In the genomic region with DNA sequence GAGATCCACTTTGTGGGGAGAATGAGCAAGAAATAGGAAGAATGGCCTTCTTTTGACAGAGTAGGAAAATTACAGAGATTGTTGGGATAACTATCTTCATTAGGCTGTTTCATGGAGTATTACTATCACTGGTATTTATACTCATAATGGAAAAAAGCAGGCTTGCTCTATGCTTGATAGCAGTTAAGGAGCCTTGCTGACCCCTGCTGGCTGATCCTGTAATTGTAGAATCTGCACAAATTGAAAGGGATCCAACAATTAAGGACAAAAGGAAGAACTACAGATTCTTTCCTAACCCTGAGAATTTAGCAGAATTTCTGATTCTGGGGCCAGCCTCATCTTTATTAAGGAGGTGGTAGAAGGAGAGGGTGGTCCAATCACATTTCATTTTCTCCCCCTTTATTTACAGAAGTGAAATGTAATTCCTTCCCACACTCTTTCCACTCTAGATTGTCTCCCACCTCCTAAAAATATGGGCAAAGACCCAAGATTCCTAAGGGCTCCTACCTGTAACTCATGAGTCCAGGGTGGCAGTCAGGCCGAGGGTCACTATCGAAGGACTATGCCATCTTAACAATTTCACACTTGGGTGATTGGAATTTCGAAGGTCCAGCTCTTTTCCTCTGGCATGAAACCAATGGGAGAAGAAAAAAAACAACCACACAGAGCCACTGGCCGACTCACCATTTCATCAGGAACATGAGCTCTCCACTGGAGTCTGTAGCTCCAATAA, we compare ENCODE assay signal across 8 cellular contexts. TPM values are rescaled to one million over a fixed set of nuclear protein-coding genes. Genes with fewer than 3 reads are reported as not detected.
DNase-seq lines count a peak whose midpoint lies in the region; FAIRE-seq lines count a peak whose summit lies in the region.

No MANE protein-coding gene starts in this region.

- no peaks in the 10 kb centered on the region for H3K9me3 ChIP-seq in SK-N-MC (ENCODE audit: low read depth, low read length)

- DNase-seq in DMS153 treated with DMSO at 0.1 percent for 48 hours (lab: John Stamatoyannopoulos, UW; ENCODE audit: unreplicated experiment) (peak; percentile 53), Kasumi-1 (lab: John Stamatoyannopoulos, UW) (peak; percentile 77 to 88), SK-N-MC (ENCODE audit: low read depth, low spot score) (peak; percentile 39), glomerular visceral epithelial cell (ENCODE audit: extremely low spot score) (peak; percentile 83), posterior vena cava (ENCODE audit: low spot score) (peak; percentile 89), urothelium cell line (ENCODE audit: low spot score) (peak; percentile 50), HPDE6-E6E7 (ENCODE audit: extremely low spot score) (no peak)
- DNase-seq in activated naive CD4-positive, alpha-beta T cell treated with Interleukin-2 at 50 U/mL for 16 hours = peak; percentile 73

- no peak for FAIRE-seq in urothelium cell line (lab: Jason Lieb, UNC)

- H3K4me3 ChIP-seq in SK-N-MC = no peak overlapping the region

- H3K9ac ChIP-seq in SK-N-MC (ENCODE audit: insufficient read length) = no peak overlapping the region

- intact Hi-C loops in posterior vena cava (cut with DNase I) = loop anchor here (2.0 to 10.0 kb wide), 2 partner anchors 48 to 60 kb away; no protein-coding TSS in a partner anchor

- H3K36me3 ChIP-seq in SK-N-MC (ENCODE audit: insufficient read depth, low read length) = peaks cover 75% of the 10 kb centered on the region

- peak overlapping the region; percentile 29; the same call in 1 of the 2 replicates for H3K27ac ChIP-seq in SK-N-MC

RNA-seq across cellular contexts. Expression of a gene that starts 26.3 kb away (rescaled TPM):
- total RNA-seq in posterior vena cava = 100 to 1,000 TPM; 255 to 263 TPM

RNA-seq across cellular contexts. Expression of a gene that starts 26.8 kb away (rescaled TPM):
- total RNA-seq in posterior vena cava = 10 to 100 TPM; 38.7 to 46.1 TPM

RNA-seq across cellular contexts. Expression of a gene that starts 33.1 kb away (rescaled TPM):
- 10 to 100 TPM; 18.8 to 22.3 TPM for total RNA-seq in posterior vena cava

RNA-seq across cellular contexts. Expression of a gene that starts 36.9 kb away (rescaled TPM):
- 100 to 1,000 TPM in 1 of 2 donors, 10 to 100 TPM in 1; 75.0 to 136 TPM for total RNA-seq in posterior vena cava
